14 cellular contexts compared by ENCODE assay signal in genomic region chr3:23159929-23160328, GRCh38. TPM values are rescaled to one million over a fixed set of nuclear protein-coding genes. Genes with fewer than 3 reads are reported as not detected.
DNase-seq lines count a peak whose midpoint lies in the region; ATAC-seq, FAIRE-seq and TF ChIP-seq lines count a peak whose summit lies in the region.
"Had no signal": no experiment of that assay in that cellular context is flagged by ENCODE, and none has a peak within 500 bp of the region (broad histone marks: within the 10 kb centered on the region; RNA-seq: fewer than 3 reads in every experiment).

No MANE protein-coding gene starts in this region.

- H3K4me1 ChIP-seq in kidney (ENCODE audit: control insufficient read depth in 1 of 2, insufficient read depth in 1 of 2, low read depth in 1 of 2, low read length in 2 of 2), result no peaks in the 10 kb centered on the region

- H3K9me3 ChIP-seq in kidney (ENCODE audit: control insufficient read depth in 1 of 2, low read length in 2 of 2), result peaks cover 0 to 2% of the 10 kb centered on the region in 2 donors

- no peak overlapping the region for H3K9ac ChIP-seq in kidney (ENCODE audit: low read length in 2 of 2)

- H3K36me3 ChIP-seq in brain microvascular endothelial cell (replicated peaks), result no peaks in the 10 kb centered on the region
- H3K36me3 ChIP-seq in kidney (ENCODE audit: control insufficient read depth in 1 of 2, insufficient read depth in 2 of 2, low read length in 2 of 2), result no peaks in the 10 kb centered on the region

- H3K36me3 Mint-ChIP-seq in endothelial cell (ENCODE audit: low read depth, unreplicated experiment), result no peaks in the 10 kb centered on the region

- CTCF ChIA-PET in AG04449 (lab: Yijun Ruan, JAX), result no interaction called here

- H3K4me3 Mint-ChIP-seq in endothelial cell (ENCODE audit: unreplicated experiment), result no peak overlapping the region
- H3K4me3 Mint-ChIP-seq: activated naive CD8-positive, alpha-beta T cell treated with anti-CD3 and anti-CD28 coated beads, Interleukin-2, amount 50 U/mL, for 24 hours; GM23338 had no signal

- H3K4me3 ChIP-seq in AG04449 (ENCODE audit: low read depth, low read length) (no peak overlapping the region), brain microvascular endothelial cell (ENCODE audit: low read depth, low read length) (no peak overlapping the region), kidney (ENCODE audit: low read length in 2 of 2) (no peak overlapping the region)
- H3K4me3 ChIP-seq: GM23338 had no signal

- in situ Hi-C loops in brain microvascular endothelial cell (cut with HindIII; ENCODE audit: low pct_ligation_motif_present, low sequenced_read_pairs), result no loop called here

- DNase-seq in AG04449 (ENCODE audit: low read depth, low spot score) (peak; percentile 63), brain microvascular endothelial cell (peak; percentile 41), kidney (no peak), GM10266 (ENCODE audit: extremely low spot score) (no peak), endothelial cell (ENCODE audit: low spot score) (no peak)
- no peak for DNase-seq in NK-92 treated with Interleukin-12 subunit alpha and Interleukin-12 subunit beta, amount 100 ng/mL, for 24 hours (lab: John Stamatoyannopoulos, UW)
- DNase-seq: activated naive CD8-positive, alpha-beta T cell treated with anti-CD3 and anti-CD28 coated beads, Interleukin-2, amount 50 U/mL, for 24 hours; head of caudate nucleus; NCI-H187 treated with DMSO at 0.1 percent for 48 hours had no signal

- intact Hi-C loops in kidney (cut with DNase I), result no loop called here

- no peaks in the 10 kb centered on the region for H3K4me1 Mint-ChIP-seq in endothelial cell (ENCODE audit: unreplicated experiment)

- peak; percentile 52 for FAIRE-seq in kidney (lab: Jason Lieb, UNC)
- FAIRE-seq: GM18507 had no signal

- H3K27me3 ChIP-seq in brain microvascular endothelial cell (replicated peaks), result no peaks in the 10 kb centered on the region

- H3K27ac Mint-ChIP-seq in endothelial cell (ENCODE audit: unreplicated experiment), result no peak overlapping the region
- H3K27ac Mint-ChIP-seq: activated naive CD8-positive, alpha-beta T cell treated with anti-CD3 and anti-CD28 coated beads, Interleukin-2, amount 50 U/mL, for 24 hours; GM23338 had no signal

- no peak for TF ChIP-seq CTCF in AG04449 (IDR thresholded peaks at IDR 0.05; ENCODE audit: insufficient read depth, low read length, missing control alignments)
- TF ChIP-seq CTCF in brain microvascular endothelial cell (IDR thresholded peaks at IDR 0.05; ENCODE audit: low read depth, low read length, missing control alignments), result no peak
- TF ChIP-seq CTCF in kidney (IDR thresholded peaks at IDR 0.05; ENCODE audit: borderline replicate concordance, extremely low read depth, insufficient read depth), result no peak
- TF ChIP-seq CTCF in GM10266 (IDR thresholded peaks at IDR 0.05; ENCODE audit: control insufficient read depth, insufficient read depth, low read depth, missing control alignments), result no peak
- no peak for TF ChIP-seq CTCF in endothelial cell (IDR thresholded peaks at IDR 0.05; ENCODE audit: unreplicated experiment)

- H3K27ac ChIP-seq in brain microvascular endothelial cell (peak overlapping the region; percentile 59), kidney (ENCODE audit: low read depth in 2 of 2, low read length in 2 of 2) (no peak overlapping the region)
- H3K27ac ChIP-seq: HL-60 had no signal

- ATAC-seq in HG02610 (IDR thresholded peaks at IDR 0.05; ENCODE audit: unreplicated experiment) (peak; percentile 15), HG02840 (IDR thresholded peaks at IDR 0.05; ENCODE audit: low FRiP score, unreplicated experiment) (no peak)
- ATAC-seq: activated naive CD8-positive, alpha-beta T cell treated with anti-CD3 and anti-CD28 coated beads, Interleukin-2, amount 50 U/mL, for 24 hours; GM23338 had no signal

- H3K27me3 Mint-ChIP-seq in endothelial cell (ENCODE audit: unreplicated experiment), result no peaks in the 10 kb centered on the region

- H3K9me3 Mint-ChIP-seq in endothelial cell (ENCODE audit: unreplicated experiment), result no peaks in the 10 kb centered on the region
- H3K9me3 Mint-ChIP-seq: activated naive CD8-positive, alpha-beta T cell treated with anti-CD3 and anti-CD28 coated beads, Interleukin-2, amount 50 U/mL, for 24 hours had no signal

- POLR2A ChIA-PET in AG04449 (lab: Yijun Ruan, JAX), result no interaction called here

RNA-seq across cellular contexts. Expression of gene UBE2E2, which starts 43.2 kb away (rescaled TPM):
- total RNA-seq in kidney, result 40.9 TPM
- 61.7 TPM for polyA plus RNA-seq in kidney (ENCODE audit: insufficient read depth, low read depth, low replicate concordance)
- total RNA-seq in endothelial cell (ENCODE audit: unreplicated experiment), result 46.9 TPM

Comparison
In these comparisons a context has a peak if more than half of its experiments do, and no peak if none do; other contexts are left out.
1. DNase-seq: peak in AG04449 (single experiment) and brain microvascular endothelial cell (single experiment); none in kidney (single experiment), GM10266 (single experiment), endothelial cell (single experiment) and NK-92 treated with Interleukin-12 subunit alpha and Interleukin-12 subunit beta, amount 100 ng/mL, for 24 hours (single experiment).